9 cellular contexts compared by ENCODE assay signal in genomic region chr22:37330200-37331033, GRCh38. TPM values are rescaled to one million over a fixed set of nuclear protein-coding genes. Genes with fewer than 3 reads are reported as not detected.
DNase-seq lines count a peak whose midpoint lies in the region; ATAC-seq, FAIRE-seq and TF ChIP-seq lines count a peak whose summit lies in the region.
"Had no signal": no experiment of that assay in that cellular context is flagged by ENCODE, and none has a peak within 500 bp of the region (broad histone marks: within the 10 kb centered on the region; RNA-seq: fewer than 3 reads in every experiment).

No MANE protein-coding gene starts in this region.

- no TSS peak for BruUV-seq in endothelial cell of umbilical vein (replicated peaks; lab: Mats Ljungman, UMichigan)

- H3K9me1 ChIP-seq in endothelial cell of umbilical vein (replicated peaks; ENCODE audit: control insufficient read depth, extremely low read depth, insufficient read depth, low read length): no peaks in the 10 kb centered on the region

- H3K4me1 ChIP-seq in SK-N-SH (ENCODE audit: control insufficient read depth in 1 of 2, insufficient read depth in 2 of 2, low read depth in 1 of 2, low read length in 1 of 2) (peaks cover 13 to 26% of the 10 kb centered on the region in 2 experiments; a peak in 3 of 4 replicates), endothelial cell of umbilical vein (ENCODE audit: control insufficient read depth, extremely low read depth, insufficient read depth, low read length) (peaks cover 31% of the 10 kb centered on the region)

- H3K36me3 ChIP-seq in SK-N-SH (replicated peaks in 1 of 2; ENCODE audit: control insufficient read depth in 1 of 2, insufficient read depth in 2 of 2, low read length in 1 of 2) (no peaks in the 10 kb centered on the region), endothelial cell of umbilical vein (ENCODE audit: control insufficient read depth in 2 of 2, extremely low read depth in 1 of 2, insufficient read depth in 2 of 2, low read length in 2 of 2) (no peaks in the 10 kb centered on the region)

- dilution Hi-C loops in endothelial cell of umbilical vein (cut with MboI; ENCODE audit: extremely low pct_ligation_motif_present, low sequenced_read_pairs): no loop called here

- H3K27me3 ChIP-seq in SK-N-SH (ENCODE audit: insufficient read depth) (no peaks in the 10 kb centered on the region), endothelial cell of umbilical vein (ENCODE audit: control insufficient read depth in 2 of 2, insufficient read depth in 2 of 2, low read length in 2 of 2) (peaks cover 18 to 20% of the 10 kb centered on the region in 2 experiments)

- H3K79me2 ChIP-seq in SK-N-SH (ENCODE audit: insufficient read depth): no peaks in the 10 kb centered on the region
- no peaks in the 10 kb centered on the region for H3K79me2 ChIP-seq in endothelial cell of umbilical vein (ENCODE audit: control insufficient read depth, insufficient read depth, low read length)

- H3K27ac ChIP-seq in SK-N-SH (ENCODE audit: low read depth in 2 of 2, low read length in 1 of 2) (no peak overlapping the region), endothelial cell of umbilical vein (ENCODE audit: insufficient read depth, low read depth, low read length) (no peak overlapping the region)
- H3K27ac ChIP-seq: C4-2B had no signal

- POLR2A ChIA-PET in SK-N-SH (lab: Yijun Ruan, JAX) (no interaction called here), endothelial cell of umbilical vein (lab: Charles Lee) (no interaction called here)

- no peaks in the 10 kb centered on the region for H3K9me2 ChIP-seq in SK-N-SH

- ATAC-seq in HG03135 (IDR thresholded peaks at IDR 0.05; ENCODE audit: unreplicated experiment) (no peak), Right ventricle myocardium superior (ENCODE audit: poor library complexity) (no peak)

- TF ChIP-seq CTCF in SK-N-SH (IDR thresholded peaks at IDR 0.05): peak; percentile 30; the same call in 1 of the 2 replicates
- TF ChIP-seq CTCF in endothelial cell of umbilical vein (IDR thresholded peaks at IDR 0.05; ENCODE audit: extremely low read depth in 1 of 2, insufficient read depth in 1 of 2, low read depth in 1 of 2, low read length in 2 of 2): peak in 1 of 2 donors; percentile 35

- H3K9ac ChIP-seq in SK-N-SH: no peak overlapping the region
- no peak overlapping the region for H3K9ac ChIP-seq in endothelial cell of umbilical vein (replicated peaks; ENCODE audit: extremely low read depth, insufficient read depth, low read length)

- peaks cover 26% of the 10 kb centered on the region for H3F3A ChIP-seq in SK-N-SH (replicated peaks; ENCODE audit: insufficient read depth)

- H3K4me3 ChIP-seq in SK-N-SH (ENCODE audit: low read depth in 2 of 2, low read length in 1 of 2) (no peak overlapping the region), endothelial cell of umbilical vein (replicated peaks in 1 of 3; ENCODE audit: insufficient read depth in 1 of 3, low read depth in 1 of 3, low read length in 3 of 3) (no peak overlapping the region)

- FAIRE-seq in endothelial cell of umbilical vein (lab: Jason Lieb, UNC): peak; percentile 54

- H2AFZ ChIP-seq in SK-N-SH (ENCODE audit: low read depth): no peak overlapping the region
- no peak overlapping the region for H2AFZ ChIP-seq in endothelial cell of umbilical vein (ENCODE audit: low read depth, low read length)

- no peak for TF ChIP-seq POLR2A in endothelial cell of umbilical vein (IDR thresholded peaks at IDR 0.05; ENCODE audit: low read depth, low read length)

- TF ChIP-seq EP300 in SK-N-SH (IDR thresholded peaks at IDR 0.05; ENCODE audit: borderline replicate concordance in 1 of 2, low read depth in 1 of 2, low read length in 1 of 2): no peak

- no peak for TF ChIP-seq RAD21 in SK-N-SH (IDR thresholded peaks at IDR 0.05; ENCODE audit: low read length)

- intact Hi-C loops in endothelial cell of umbilical vein (cut with micrococcal nuclease): loop anchor here (1.0 kb wide), 1 partner anchor 102 kb away; no protein-coding TSS in a partner anchor
- intact Hi-C loops in Right ventricle myocardium superior (cut with DNase I): no loop called here

- CTCF ChIA-PET in SK-N-SH (lab: Yijun Ruan, JAX) (interaction anchor here (0.7 to 5.5 kb wide), 8 partner anchors 9 to 128 kb away, joined by 3 to 46 read pairs (median 5); no protein-coding TSS in a partner anchor), endothelial cell of umbilical vein (lab: Charles Lee) (interaction anchor here (1.4 to 3.5 kb wide), 5 partner anchors 10 to 142 kb away, joined by 4 to 33 read pairs (median 10); no protein-coding TSS in a partner anchor)

- H3K4me2 ChIP-seq in SK-N-SH: no peak overlapping the region
- no peak overlapping the region for H3K4me2 ChIP-seq in endothelial cell of umbilical vein (ENCODE audit: insufficient read depth, low read length)

- DNase-seq in NCI-H2029 (lab: John Stamatoyannopoulos, UW) (peak; percentile 26), NCI-H2029 treated with DMSO at 0.1 percent for 48 hours (lab: John Stamatoyannopoulos, UW) (no peak), LHCN-M2 (ENCODE audit: low read depth) (peak; percentile 68), SK-N-SH (peak; percentile 86), endothelial cell of umbilical vein (ENCODE audit: low read depth, low spot score) (peak; percentile 48), renal cortical epithelial cell (ENCODE audit: low read depth) (peak; percentile 96), Right ventricle myocardium superior (no peak)

- 59% methylated on average over 9 of the region's 9 CpGs for WGBS in SK-N-SH (ENCODE audit: low lambda C conversion rate)

- H3K9me3 ChIP-seq in SK-N-SH: no peaks in the 10 kb centered on the region
- H3K9me3 ChIP-seq in endothelial cell of umbilical vein (replicated peaks; ENCODE audit: control insufficient read depth, insufficient read depth, low read length): no peaks in the 10 kb centered on the region

- H4K20me1 ChIP-seq in SK-N-SH (ENCODE audit: insufficient read depth): no peaks in the 10 kb centered on the region
- H4K20me1 ChIP-seq in endothelial cell of umbilical vein (replicated peaks; ENCODE audit: control insufficient read depth, extremely low read depth, insufficient read depth, low read length): no peaks in the 10 kb centered on the region

TF ChIP-seq in SK-N-SH, 30 proteins besides CTCF, POLR2A, EP300 and RAD21:
- TF ChIP-seq TEAD4 (IDR thresholded peaks at IDR 0.05; ENCODE audit: borderline replicate concordance, insufficient read depth): no peak
- TF ChIP-seq, protein P1, sequence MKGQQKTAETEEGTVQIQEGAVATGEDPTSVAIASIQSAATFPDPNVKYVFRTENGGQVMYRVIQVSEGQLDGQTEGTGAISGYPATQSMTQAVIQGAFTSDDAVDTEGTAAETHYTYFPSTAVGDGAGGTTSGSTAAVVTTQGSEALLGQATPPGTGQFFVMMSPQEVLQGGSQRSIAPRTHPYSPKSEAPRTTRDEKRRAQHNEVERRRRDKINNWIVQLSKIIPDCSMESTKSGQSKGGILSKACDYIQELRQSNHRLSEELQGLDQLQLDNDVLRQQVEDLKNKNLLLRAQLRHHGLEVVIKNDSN (IDR thresholded peaks at IDR 0.05; ENCODE audit: borderline replicate concordance, low read depth): no peak
- TF ChIP-seq SMC3 (IDR thresholded peaks at IDR 0.05; ENCODE audit: low read depth, low read length): no peak
- TF ChIP-seq POLR2AphosphoS5 (IDR thresholded peaks at IDR 0.05; ENCODE audit: low read depth, low read length): no peak
- no peak for TF ChIP-seq NRF1 (IDR thresholded peaks at IDR 0.05; ENCODE audit: low read depth, low read length)

TF ChIP-seq in endothelial cell of umbilical vein, 7 proteins besides CTCF, POLR2A, EP300 and RAD21:
- TF ChIP-seq POLR2AphosphoS5 (IDR thresholded peaks at IDR 0.05; ENCODE audit: insufficient read depth, low read depth, low read length) (no peak), GATA2 (IDR thresholded peaks at IDR 0.05; ENCODE audit: insufficient read depth, insufficient read length, low read depth, low read length) (no peak), EZH2 (IDR thresholded peaks at IDR 0.05; ENCODE audit: borderline replicate concordance, low read depth, low read length, severe bottlenecking) (no peak), FOS (IDR thresholded peaks at IDR 0.05; ENCODE audit: borderline replicate concordance, insufficient read depth, low read length) (no peak), JUN (IDR thresholded peaks at IDR 0.05; ENCODE audit: borderline replicate concordance, insufficient read depth, insufficient read length, low read depth) (no peak), MYC (IDR thresholded peaks at IDR 0.05; ENCODE audit: low read depth, low read length) (no peak)
- TF ChIP-seq, protein P2, sequence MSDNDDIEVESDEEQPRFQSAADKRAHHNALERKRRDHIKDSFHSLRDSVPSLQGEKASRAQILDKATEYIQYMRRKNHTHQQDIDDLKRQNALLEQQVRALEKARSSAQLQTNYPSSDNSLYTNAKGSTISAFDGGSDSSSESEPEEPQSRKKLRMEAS (IDR thresholded peaks at IDR 0.05; ENCODE audit: insufficient read depth, insufficient read length): no peak

RNA-seq across cellular contexts. Expression of gene CYTH4, which starts 48.1 kb away (rescaled TPM):
- total RNA-seq in LHCN-M2 (2014; rRNA removed) (not detected in 2 replicates), endothelial cell of umbilical vein (not detected in 2 replicates), renal cortical epithelial cell (not detected in 2 replicates), Right ventricle myocardium superior (7.0 TPM)
- polyA plus RNA-seq in LHCN-M2 (2012): not detected
- polyA plus RNA-seq in SK-N-SH (2012; rRNA removed) (0.03 and 0.07 TPM in 2 replicates), endothelial cell of umbilical vein (0.06 and 0.29 TPM in 2 replicates)
- polyA plus RNA-seq in SK-N-SH (2012; cell fraction: cytosol; rRNA removed): 0.01 and 0.04 TPM in 2 replicates
- 0.08 and 0.13 TPM in 2 replicates for polyA plus RNA-seq in SK-N-SH (2012; cell fraction: nucleus; rRNA removed)
- 0.10 TPM in 1 of 2 replicates, not detected in the other for polyA plus RNA-seq in endothelial cell of umbilical vein (2011; cell fraction: cytosol; rRNA removed)
- polyA plus RNA-seq in endothelial cell of umbilical vein (2011; cell fraction: nucleus; rRNA removed): 0.11 and 0.27 TPM in 2 replicates
- polyA plus RNA-seq in endothelial cell of umbilical vein (2012): 0.11 and 0.40 TPM in 2 replicates
- 0.17 and 0.63 TPM in 2 replicates for polyA minus RNA-seq in endothelial cell of umbilical vein
- not detected for polyA minus RNA-seq in endothelial cell of umbilical vein (2011; cell fraction: cytosol; rRNA and poly(A)+ RNA removed)
- polyA minus RNA-seq in endothelial cell of umbilical vein (2011; cell fraction: nucleus; rRNA and poly(A)+ RNA removed): not detected in 2 replicates

Comparison
In these comparisons a context has a peak if more than half of its experiments do, and no peak if none do; other contexts are left out.
1. DNase-seq: peak in NCI-H2029 (single experiment), LHCN-M2 (single experiment), SK-N-SH (single experiment), endothelial cell of umbilical vein (single experiment) and renal cortical epithelial cell (single experiment); none in NCI-H2029 treated with DMSO at 0.1 percent for 48 hours (single experiment) and Right ventricle myocardium superior (single experiment).